ENCODE assay signal across 8 cellular contexts in genomic region chr10:30583778-30584415, GRCh38. TPM values are rescaled to one million over a fixed set of nuclear protein-coding genes. Genes with fewer than 3 reads are reported as not detected.
DNase-seq lines count a peak whose midpoint lies in the region; ATAC-seq and TF ChIP-seq lines count a peak whose summit lies in the region.

No MANE protein-coding gene starts in this region.

- H3K36me3 Mint-ChIP-seq in activated CD4-positive, alpha-beta T cell treated with anti-CD3 and anti-CD28 coated beads for 36 hours (ENCODE audit: low read depth), result no peaks in the 10 kb centered on the region
- H3K36me3 Mint-ChIP-seq in mesothelial cell of epicardium, result no peaks in the 10 kb centered on the region

- H3K9ac ChIP-seq in OCI-LY1 (ENCODE audit: low read length), result no peak overlapping the region

- H3K36me3 ChIP-seq in OCI-LY1 (ENCODE audit: insufficient read depth, low read length), result no peaks in the 10 kb centered on the region
- no peaks in the 10 kb centered on the region for H3K36me3 ChIP-seq in upper lobe of right lung

- H3K4me1 Mint-ChIP-seq in activated CD4-positive, alpha-beta T cell treated with anti-CD3 and anti-CD28 coated beads for 36 hours, result peaks cover 3% of the 10 kb centered on the region
- H3K4me1 Mint-ChIP-seq in mesothelial cell of epicardium, result peaks cover 16% of the 10 kb centered on the region

- H3K27me3 Mint-ChIP-seq in activated CD4-positive, alpha-beta T cell treated with anti-CD3 and anti-CD28 coated beads for 36 hours, result no peaks in the 10 kb centered on the region
- peaks cover 4% of the 10 kb centered on the region for H3K27me3 Mint-ChIP-seq in mesothelial cell of epicardium (ENCODE audit: low read depth)

- CTCF ChIA-PET in activated CD4-positive, alpha-beta T cell treated with anti-CD3 and anti-CD28 coated beads for 36 hours (lab: Charles Lee), result interaction anchor here (0.6 to 4.9 kb wide), 8 partner anchors 8 to 386 kb away, joined by 3 to 68 read pairs (median 5); no protein-coding TSS in a partner anchor

- intact Hi-C loops in activated CD4-positive, alpha-beta T cell treated with anti-CD3 and anti-CD28 coated beads for 36 hours (cut with DNase I, micrococcal nuclease), result loop anchor here in 1 of 2 experiments (2.0 kb wide), 1 partner anchor 191 kb away; no protein-coding TSS in a partner anchor
- intact Hi-C loops in dorsolateral prefrontal cortex (cut with DNase I) (no loop called here), upper lobe of right lung (cut with DNase I) (no loop called here)

- H3K27ac Mint-ChIP-seq in activated CD4-positive, alpha-beta T cell treated with anti-CD3 and anti-CD28 coated beads for 36 hours, result no peak overlapping the region
- H3K27ac Mint-ChIP-seq in mesothelial cell of epicardium, result peak overlapping the region; percentile 52

- POLR2A ChIA-PET in activated CD4-positive, alpha-beta T cell treated with anti-CD3 and anti-CD28 coated beads for 36 hours (lab: Charles Lee), result interaction anchor here (0.7 kb wide), 1 partner anchor 22 kb away, joined by 4 read pairs; no protein-coding TSS in a partner anchor

- H3K4me2 ChIP-seq in OCI-LY1 (ENCODE audit: low read length), result peak overlapping the region; percentile 46

- no peaks in the 10 kb centered on the region for H4K20me1 ChIP-seq in OCI-LY1 (ENCODE audit: insufficient read depth, low read length)

- H3K9me3 ChIP-seq in OCI-LY1 (ENCODE audit: low read length), result no peaks in the 10 kb centered on the region
- H3K9me3 ChIP-seq in upper lobe of right lung, result no peaks in the 10 kb centered on the region

- H3K4me3 ChIP-seq in OCI-LY1 (ENCODE audit: low read depth, low read length, poor library complexity, severe bottlenecking) (peak overlapping the region; percentile 5), dorsolateral prefrontal cortex (peak overlapping the region in 58 of 59 donors; percentile 4 to 62 (median 42)), upper lobe of right lung (peak overlapping the region; percentile 44)

- no peaks in the 10 kb centered on the region for H3K9me3 Mint-ChIP-seq in activated CD4-positive, alpha-beta T cell treated with anti-CD3 and anti-CD28 coated beads for 36 hours (ENCODE audit: low read depth)
- no peaks in the 10 kb centered on the region for H3K9me3 Mint-ChIP-seq in mesothelial cell of epicardium

- H3K27me3 ChIP-seq in OCI-LY1 (ENCODE audit: insufficient read depth, low read length) (no peaks in the 10 kb centered on the region), dorsolateral prefrontal cortex (no peaks in the 10 kb centered on the region), upper lobe of right lung (no peaks in the 10 kb centered on the region)

- ATAC-seq in activated CD4-positive, alpha-beta T cell treated with anti-CD3 and anti-CD28 coated beads for 36 hours, result no peak
- ATAC-seq in HG02623 (IDR thresholded peaks at IDR 0.05; ENCODE audit: unreplicated experiment) (peak; percentile 37), upper lobe of right lung (peak; percentile 89), HG03196 (IDR thresholded peaks at IDR 0.05; ENCODE audit: unreplicated experiment) (no peak)

- no peak overlapping the region for H3K4me3 Mint-ChIP-seq in activated CD4-positive, alpha-beta T cell treated with anti-CD3 and anti-CD28 coated beads for 36 hours
- H3K4me3 Mint-ChIP-seq in mesothelial cell of epicardium, result peak overlapping the region; percentile 1

- H3K79me2 ChIP-seq in OCI-LY1 (ENCODE audit: insufficient read depth, low read length), result no peaks in the 10 kb centered on the region

- no peak overlapping the region for H3K27ac ChIP-seq in OCI-LY1 (ENCODE audit: low read depth, low read length, poor library complexity, severe bottlenecking)
- H3K27ac ChIP-seq in dorsolateral prefrontal cortex, result peak overlapping the region in 41 of 59 donors; percentile 14 to 81 (median 51)
- H3K27ac ChIP-seq in upper lobe of right lung, result peak overlapping the region; percentile 85

- TF ChIP-seq CTCF in OCI-LY1 (IDR thresholded peaks at IDR 0.05; ENCODE audit: low read length) (no peak), dorsolateral prefrontal cortex (IDR thresholded peaks at IDR 0.05 in 54 of 56, conservative IDR thresholded peaks at IDR 0.05 in 2 of 56; ENCODE audit: low read depth in 1 of 56, partially characterized antibody in 56 of 56) (peak in 2 of 56 donors; percentile 15 to 19), mesothelial cell of epicardium (IDR thresholded peaks at IDR 0.05; ENCODE audit: unreplicated experiment) (no peak), upper lobe of right lung (IDR thresholded peaks at IDR 0.05) (no peak)

- no peaks in the 10 kb centered on the region for H3F3A ChIP-seq in OCI-LY1 (ENCODE audit: insufficient read depth, low read length)

- no peaks in the 10 kb centered on the region for H3K9me2 ChIP-seq in OCI-LY1 (ENCODE audit: low read depth, low read length)

- H3K4me1 ChIP-seq in OCI-LY1 (ENCODE audit: insufficient read depth, low read length, severe bottlenecking) (peaks cover 23% of the 10 kb centered on the region), upper lobe of right lung (peaks cover 36% of the 10 kb centered on the region)

- DNase-seq in activated CD4-positive, alpha-beta T cell treated with anti-CD3 and anti-CD28 coated beads for 36 hours, result peak; percentile 21
- no peak for DNase-seq in activated CD4-positive, alpha-beta T cell treated with anti-CD3 and anti-CD28 coated beads, Interleukin-2, amount 50 U/mL, for 48 hours
- peak in 1 of 10 donors; percentile 20 for DNase-seq in dorsolateral prefrontal cortex
- no peak for DNase-seq in mesothelial cell of epicardium (ENCODE audit: low spot score in 2 of 2, unreplicated experiment in 2 of 2)
- DNase-seq in upper lobe of right lung, result no peak

- H2AFZ ChIP-seq in OCI-LY1 (ENCODE audit: low read length), result no peak overlapping the region

RNA-seq across cellular contexts. Expression of gene LYZL2, which starts 45.7 kb away (rescaled TPM):
- not detected for total RNA-seq in activated CD4-positive, alpha-beta T cell treated with anti-CD3 and anti-CD28 coated beads for 36 hours
- total RNA-seq in dorsolateral prefrontal cortex (not detected), mesothelial cell of epicardium (not detected in 3 replicates), upper lobe of right lung (not detected)

Comparison
In these comparisons a context has a peak if more than half of its experiments do, and no peak if none do; other contexts are left out.
1. ATAC-seq: peak in HG02623 (single experiment) and upper lobe of right lung (single experiment); none in activated CD4-positive, alpha-beta T cell treated with anti-CD3 and anti-CD28 coated beads for 36 hours (single experiment) and HG03196 (single experiment).
2. Peak in every context shown above with its lines, with median percentiles within 50 percentile points of each other: H3K4me3 ChIP-seq.